Comparison of ENCODE assay signal across 33 cellular contexts in the genomic region with DNA sequence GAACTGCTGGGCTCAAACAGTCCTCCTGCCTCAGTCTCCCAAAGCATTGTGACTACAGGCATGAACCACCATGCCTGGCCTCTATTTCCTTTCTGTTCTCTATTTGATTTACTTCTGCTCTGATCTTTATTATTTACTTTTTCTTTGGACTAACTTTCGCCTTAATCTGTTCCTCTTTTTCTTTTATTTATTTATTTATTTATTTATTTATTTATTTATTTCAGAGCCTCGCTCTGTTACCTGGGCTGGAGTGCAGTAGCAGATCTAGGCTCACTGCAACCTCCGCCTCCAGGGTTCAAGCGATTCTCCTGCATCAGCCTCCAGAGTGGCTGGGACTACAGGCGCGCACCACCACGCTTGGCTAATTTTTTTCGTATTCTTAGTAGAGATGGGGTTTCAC.
"Had no signal": no experiment of that assay in that cellular context is flagged by ENCODE, and none has a peak within 500 bp of the region (broad histone marks: within the 10 kb centered on the region; RNA-seq: fewer than 3 reads in every experiment).

No MANE protein-coding gene starts in this region.

- H3K4me1 ChIP-seq: adrenal gland, ascending aorta, body of pancreas, breast epithelium had no signal

- H3K36me3 ChIP-seq: adrenal gland, ascending aorta, brain microvascular endothelial cell, breast epithelium, cardiac muscle cell had no signal

- ATAC-seq: activated naive CD4-positive, alpha-beta T cell treated with anti-CD3 and anti-CD28 coated beads, Interleukin-2, amount 50 U/mL, for 72 hours; activated naive CD8-positive, alpha-beta T cell treated with anti-CD3 and anti-CD28 coated beads, Interleukin-2, amount 50 U/mL, for 24 hours; activated T-cell treated with anti-CD3 and anti-CD28 coated beads, Interleukin-2, amount 50 U/mL, for 4 hours; activated T-cell treated with anti-CD3 and anti-CD28 coated beads, Interleukin-2, amount 50 U/mL, for 72 hours; activated T-helper 17 cell treated with anti-CD3 and anti-CD28 coated beads, Interleukin-2, amount 50 U/mL, for 72 hours; body of pancreas had no signal

- H3K4me3 ChIP-seq: adrenal gland, ascending aorta, body of pancreas, breast epithelium, cardiac muscle cell had no signal

- H3K9me3 ChIP-seq: adrenal gland, body of pancreas had no signal

- FAIRE-seq: astrocyte, bronchial epithelial cell had no signal

- DNase-seq: activated effector memory CD4-positive, alpha-beta T cell treated with anti-CD3 and anti-CD28 coated beads, Interleukin-2, amount 50 U/mL, for 16 hours; activated effector memory CD4-positive, alpha-beta T cell treated with Interleukin-2 at 50 U/mL for 16 hours; activated gamma-delta T cell; activated gamma-delta T cell treated with Interleukin-2 at 50 U/mL for 16 hours; activated naive CD4-positive, alpha-beta T cell; activated naive CD4-positive, alpha-beta T cell treated with anti-CD3 and anti-CD28 coated beads for 36 hours; activated naive CD4-positive, alpha-beta T cell treated with anti-CD3 and anti-CD28 coated beads, Interleukin-2, amount 10 ng/mL, durations not matched to agents 7 days and 5 days; activated naive CD4-positive, alpha-beta T cell treated with anti-CD3 and anti-CD28 coated beads, Interleukin-2, amount 50 U/mL, for 16 hours; activated naive CD4-positive, alpha-beta T cell treated with Interleukin-2 at 50 U/mL for 16 hours; activated naive CD8-positive, alpha-beta T cell treated with anti-CD3 and anti-CD28 coated beads for 36 hours; activated naive CD8-positive, alpha-beta T cell treated with anti-CD3 and anti-CD28 coated beads, Interleukin-2, amount 10 ng/mL, durations not matched to agents 7 days and 5 days; activated naive CD8-positive, alpha-beta T cell treated with anti-CD3 and anti-CD28 coated beads, Interleukin-2, amount 50 U/mL, for 24 hours; activated T-cell treated with anti-CD3 and anti-CD28 coated beads, Interleukin-2, amount 50 U/mL, for 24 hours; activated T-cell treated with anti-CD3 and anti-CD28 coated beads, Interleukin-2, amount 50 U/mL, for 4 hours; activated T-cell treated with anti-CD3 and anti-CD28 coated beads, Interleukin-2, amount 50 U/mL, for 48 hours; activated T-cell treated with anti-CD3 and anti-CD28 coated beads, Interleukin-2, amount 50 U/mL, for 72 hours; adrenal gland; amniotic stem cell; amygdala; anterior cingulate cortex; aorta; body of pancreas; brain microvascular endothelial cell; caudate nucleus; central memory CD4-positive, alpha-beta T cell; cerebellar nuclear complex had no signal

- H3K27ac ChIP-seq: adrenal gland, ascending aorta, body of pancreas, brain microvascular endothelial cell, breast epithelium, cardiac muscle cell had no signal
